11 cellular contexts compared by ENCODE assay signal in the genomic region with DNA sequence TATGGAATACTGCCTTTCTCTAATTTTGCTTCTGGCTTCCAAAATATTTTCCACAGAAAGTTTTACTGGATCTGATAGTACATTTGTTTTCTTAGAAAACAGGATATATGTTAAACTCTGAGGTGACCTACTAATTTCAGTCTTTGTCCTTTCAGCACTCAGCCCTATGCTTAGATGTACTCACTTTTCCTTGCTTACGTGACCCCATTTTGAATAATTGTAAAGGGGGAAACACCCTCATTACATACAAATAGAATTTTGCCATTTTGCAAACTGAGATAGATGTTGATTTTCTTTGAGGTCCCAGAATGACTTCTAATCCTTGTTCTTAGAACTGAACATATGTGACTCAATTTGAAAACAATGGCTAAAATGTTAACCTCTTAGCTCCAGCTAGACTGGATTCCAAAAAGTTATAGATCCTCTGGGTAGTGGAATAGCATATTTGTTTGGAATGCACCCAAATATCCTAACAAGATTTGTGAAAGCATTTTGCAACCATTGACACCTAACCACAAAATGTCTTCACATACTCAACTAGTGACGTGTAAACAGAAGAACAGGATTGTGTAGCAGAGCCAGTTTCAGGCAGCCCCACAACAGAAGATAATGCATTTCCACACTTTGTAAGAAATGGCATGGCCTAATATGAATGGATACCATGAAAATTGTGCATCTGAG. TPM values are rescaled to one million over a fixed set of nuclear protein-coding genes. Genes with fewer than 3 reads are reported as not detected.
A peak's percentile ranks its signal among the peaks of the same experiment; 100 is the strongest.
DNase-seq lines count a peak whose midpoint lies in the region; ATAC-seq and TF ChIP-seq lines count a peak whose summit lies in the region.
"Had no signal": no experiment of that assay in that cellular context is flagged by ENCODE, and none has a peak within 500 bp of the region (broad histone marks: within the 10 kb centered on the region; RNA-seq: fewer than 3 reads in every experiment).

No MANE protein-coding gene starts in this region.

- POLR2A ChIA-PET in HCT116 (lab: Charles Lee): no interaction called here

- DNase-seq in AG08396 (ENCODE audit: low spot score) (peak; percentile 20), HCT116 (ENCODE audit: low read depth, low spot score) (no peak), amniotic stem cell (lab: John Stamatoyannopoulos, UW) (peak; percentile 62), NOMO-1 (lab: John Stamatoyannopoulos, UW; ENCODE audit: unreplicated experiment in 2 of 2) (no peak), Kasumi-1 (lab: John Stamatoyannopoulos, UW) (no peak), NCI-H82 treated with DMSO at 0.1 percent for 48 hours (lab: John Stamatoyannopoulos, UW; ENCODE audit: unreplicated experiment) (no peak)
- DNase-seq: activated CD4-positive, alpha-beta T cell treated with anti-CD3 and anti-CD28 coated beads for 1 hour; left ventricle myocardium superior; NCI-H524 had no signal

- no peak overlapping the region for H3K4me2 ChIP-seq in HCT116 (ENCODE audit: low read length)

- H3K4me3 ChIP-seq in HCT116 (replicated peaks in 1 of 2; ENCODE audit: low read depth in 1 of 2, low read length in 2 of 2) (no peak overlapping the region), liver (ENCODE audit: low read depth in 1 of 3, low read length in 3 of 3) (peak overlapping the region in 1 of 3 donors; percentile 35)

- H4K20me1 ChIP-seq in HCT116 (ENCODE audit: insufficient read depth): no peaks in the 10 kb centered on the region

- TF ChIP-seq RAD21 in HCT116 (IDR thresholded peaks at IDR 0.05; ENCODE audit: low read depth) (no peak), liver (IDR thresholded peaks at IDR 0.05) (no peak)

- H2AFZ ChIP-seq in HCT116 (ENCODE audit: low read depth, low read length, poor library complexity, severe bottlenecking): peak overlapping the region; percentile 30

- H3K27ac ChIP-seq in HCT116 (ENCODE audit: low read depth, low read length) (no peak overlapping the region), liver (ENCODE audit: low read depth in 1 of 2, low read length in 2 of 2) (peak overlapping the region; percentile 15 to 70)

- no peaks in the 10 kb centered on the region for H3K36me3 ChIP-seq in HCT116 (ENCODE audit: control insufficient read depth in 1 of 2, insufficient read depth in 2 of 2, low read length in 2 of 2)
- no peaks in the 10 kb centered on the region for H3K36me3 ChIP-seq in liver (ENCODE audit: control insufficient read depth in 4 of 4, insufficient read depth in 3 of 4, low read depth in 1 of 4, low read length in 3 of 4)

- H3K9me2 ChIP-seq in HCT116 (ENCODE audit: insufficient read depth): no peaks in the 10 kb centered on the region

- H3K27me3 ChIP-seq in HCT116 (ENCODE audit: insufficient read depth, low read length) (no peaks in the 10 kb centered on the region), liver (ENCODE audit: control insufficient read depth in 4 of 4, insufficient read depth in 4 of 4, low read length in 3 of 4) (no peaks in the 10 kb centered on the region)

- 64% methylated on average over 2 of the region's 2 CpGs for WGBS in liver

- TF ChIP-seq CTCF in HCT116 (IDR thresholded peaks at IDR 0.05 in 2 of 3, conservative IDR thresholded peaks at IDR 0.05 in 1 of 3; ENCODE audit: borderline replicate concordance in 1 of 3, insufficient read depth in 1 of 3, low read depth in 2 of 3, low read length in 2 of 3) (no peak), liver (IDR thresholded peaks at IDR 0.05; ENCODE audit: low read depth, low read length, missing input control) (no peak)

- RAD21 ChIA-PET in HCT116 (lab: Charles Lee; ENCODE audit: low non-redundant PET in 1 of 2, low total read pairs in 2 of 2, uncharacterized antibody in 2 of 2, unreplicated experiment in 2 of 2): no interaction called here

- no peak for TF ChIP-seq POLR2A in HCT116 (IDR thresholded peaks at IDR 0.05; ENCODE audit: borderline replicate concordance, extremely low read depth, insufficient read depth, insufficient read length)

- ATAC-seq in HCT116 (no peak), GM18861 (IDR thresholded peaks at IDR 0.05; ENCODE audit: unreplicated experiment) (no peak)
- ATAC-seq: left ventricle myocardium superior had no signal

- no peak overlapping the region for H3K9ac ChIP-seq in HCT116 (ENCODE audit: low read length)
- H3K9ac ChIP-seq in liver (ENCODE audit: low read depth in 1 of 2, low read length in 2 of 2): peak overlapping the region in 1 of 2 donors; percentile 86

- intact Hi-C loops in HCT116 (cut with micrococcal nuclease): no loop called here

- no TSS peak for BruUV-seq in HCT116 (replicated peaks; lab: Mats Ljungman, UMichigan)

- H3K4me1 ChIP-seq in HCT116 (ENCODE audit: control insufficient read depth in 1 of 2, insufficient read depth in 2 of 2, low read length in 2 of 2) (no peaks in the 10 kb centered on the region), liver (ENCODE audit: control insufficient read depth in 4 of 4, insufficient read depth in 4 of 4, low read length in 3 of 4) (peaks cover 11 to 47% (median 38%) of the 10 kb centered on the region in 4 donors)

- CTCF ChIA-PET in HCT116 (lab: Charles Lee): no interaction called here

- no peaks in the 10 kb centered on the region for H3K79me2 ChIP-seq in HCT116 (ENCODE audit: insufficient read depth, low read length)

- H3K9me3 ChIP-seq in HCT116 (ENCODE audit: control insufficient read depth in 1 of 2, insufficient read depth in 1 of 2, low read depth in 1 of 2, low read length in 2 of 2): no peaks in the 10 kb centered on the region
- no peaks in the 10 kb centered on the region for H3K9me3 ChIP-seq in liver (ENCODE audit: control insufficient read depth in 4 of 4, low read length in 3 of 4)

TF ChIP-seq in HCT116, 20 proteins besides CTCF, POLR2A, EP300 and RAD21 (continues in another document):
- TF ChIP-seq, protein P1, sequence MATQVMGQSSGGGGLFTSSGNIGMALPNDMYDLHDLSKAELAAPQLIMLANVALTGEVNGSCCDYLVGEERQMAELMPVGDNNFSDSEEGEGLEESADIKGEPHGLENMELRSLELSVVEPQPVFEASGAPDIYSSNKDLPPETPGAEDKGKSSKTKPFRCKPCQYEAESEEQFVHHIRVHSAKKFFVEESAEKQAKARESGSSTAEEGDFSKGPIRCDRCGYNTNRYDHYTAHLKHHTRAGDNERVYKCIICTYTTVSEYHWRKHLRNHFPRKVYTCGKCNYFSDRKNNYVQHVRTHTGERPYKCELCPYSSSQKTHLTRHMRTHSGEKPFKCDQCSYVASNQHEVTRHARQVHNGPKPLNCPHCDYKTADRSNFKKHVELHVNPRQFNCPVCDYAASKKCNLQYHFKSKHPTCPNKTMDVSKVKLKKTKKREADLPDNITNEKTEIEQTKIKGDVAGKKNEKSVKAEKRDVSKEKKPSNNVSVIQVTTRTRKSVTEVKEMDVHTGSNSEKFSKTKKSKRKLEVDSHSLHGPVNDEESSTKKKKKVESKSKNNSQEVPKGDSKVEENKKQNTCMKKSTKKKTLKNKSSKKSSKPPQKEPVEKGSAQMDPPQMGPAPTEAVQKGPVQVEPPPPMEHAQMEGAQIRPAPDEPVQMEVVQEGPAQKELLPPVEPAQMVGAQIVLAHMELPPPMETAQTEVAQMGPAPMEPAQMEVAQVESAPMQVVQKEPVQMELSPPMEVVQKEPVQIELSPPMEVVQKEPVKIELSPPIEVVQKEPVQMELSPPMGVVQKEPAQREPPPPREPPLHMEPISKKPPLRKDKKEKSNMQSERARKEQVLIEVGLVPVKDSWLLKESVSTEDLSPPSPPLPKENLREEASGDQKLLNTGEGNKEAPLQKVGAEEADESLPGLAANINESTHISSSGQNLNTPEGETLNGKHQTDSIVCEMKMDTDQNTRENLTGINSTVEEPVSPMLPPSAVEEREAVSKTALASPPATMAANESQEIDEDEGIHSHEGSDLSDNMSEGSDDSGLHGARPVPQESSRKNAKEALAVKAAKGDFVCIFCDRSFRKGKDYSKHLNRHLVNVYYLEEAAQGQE (IDR thresholded peaks at IDR 0.05; ENCODE audit: low read depth): no peak
- TF ChIP-seq ZNF274 (IDR thresholded peaks at IDR 0.05; ENCODE audit: low read depth, low read length) (no peak), POLR2AphosphoS5 (IDR thresholded peaks at IDR 0.05; ENCODE audit: low read depth, low read length) (no peak), ZFX (IDR thresholded peaks at IDR 0.05) (no peak), EZH2 (IDR thresholded peaks at IDR 0.05) (no peak), YY1 (IDR thresholded peaks at IDR 0.05; ENCODE audit: extremely low read depth, insufficient replicate concordance, low read depth, low read length) (no peak)

TF ChIP-seq in liver, 16 proteins besides CTCF, POLR2A, EP300 and RAD21:
- TF ChIP-seq, protein P1 (IDR thresholded peaks at IDR 0.05): peak; percentile 2
- TF ChIP-seq YY1 (IDR thresholded peaks at IDR 0.05): peak; percentile 31
- TF ChIP-seq, protein P2, sequence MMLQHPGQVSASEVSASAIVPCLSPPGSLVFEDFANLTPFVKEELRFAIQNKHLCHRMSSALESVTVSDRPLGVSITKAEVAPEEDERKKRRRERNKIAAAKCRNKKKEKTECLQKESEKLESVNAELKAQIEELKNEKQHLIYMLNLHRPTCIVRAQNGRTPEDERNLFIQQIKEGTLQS (IDR thresholded peaks at IDR 0.05): no peak

RNA-seq across cellular contexts. Expression of a gene that starts 44.8 kb away (rescaled TPM):
- total RNA-seq in HCT116 (2021; ENCODE audit: unreplicated experiment) (89.9 TPM), liver (10 to 100 TPM; 20.2 to 85.8 TPM)
- 45.1 and 65.0 TPM in 2 replicates for polyA plus RNA-seq in HCT116 (2012)
- 10 to 100 TPM; 16.6 to 28.5 TPM for polyA plus RNA-seq in liver

Comparison
In these comparisons a context has a peak if more than half of its experiments do, and no peak if none do; other contexts are left out.
1. DNase-seq: peak in AG08396 (single experiment) and amniotic stem cell (single experiment); none in HCT116 (single experiment), NOMO-1 (0 of 2), Kasumi-1 (0 of 2) and NCI-H82 treated with DMSO at 0.1 percent for 48 hours (single experiment).